ENCODE assay signal across 1 cellular context in the genomic region with DNA sequence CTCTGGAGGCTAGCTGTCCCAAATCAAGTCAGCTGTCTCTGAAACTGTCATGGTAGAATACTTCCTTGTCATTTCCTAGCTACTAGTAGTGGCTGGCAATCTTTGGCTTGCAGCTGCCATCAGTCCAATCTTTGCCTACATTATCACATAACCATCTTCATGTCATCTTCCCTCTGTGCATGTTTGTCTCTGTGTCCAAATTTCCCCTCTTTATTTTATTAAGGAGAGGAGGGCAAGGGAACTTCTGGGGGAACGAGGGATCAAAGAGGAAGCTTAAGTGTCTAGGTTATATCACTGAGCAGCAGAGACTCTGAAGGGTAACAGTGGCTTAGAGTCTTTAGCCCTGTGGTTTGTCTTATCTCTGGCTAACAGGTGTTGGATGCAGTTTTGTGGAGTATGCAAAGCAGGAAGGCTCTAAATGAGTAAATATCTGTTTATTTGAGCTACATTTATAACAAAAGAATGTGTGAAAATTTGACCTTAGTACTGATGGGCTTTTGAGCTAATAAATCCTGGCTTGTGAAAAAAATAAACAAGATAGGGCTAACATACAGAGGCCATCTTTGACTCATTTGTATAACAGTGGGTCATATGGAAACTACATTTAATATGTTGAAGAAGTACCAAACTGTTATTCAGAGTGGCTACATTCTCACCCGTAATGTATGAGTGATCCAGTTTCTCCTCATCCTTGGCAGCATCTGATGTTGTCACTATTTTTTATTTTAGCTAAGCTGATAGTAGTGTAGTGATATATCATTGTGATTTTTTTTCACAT.
TF ChIP-seq lines count a peak whose summit lies in the region.

No MANE protein-coding gene starts in this region.

TF ChIP-seq in K562, 482 proteins besides CTCF, POLR2A, EP300 and RAD21 (continued from another document and continues in another):
- TF ChIP-seq, protein P1, sequence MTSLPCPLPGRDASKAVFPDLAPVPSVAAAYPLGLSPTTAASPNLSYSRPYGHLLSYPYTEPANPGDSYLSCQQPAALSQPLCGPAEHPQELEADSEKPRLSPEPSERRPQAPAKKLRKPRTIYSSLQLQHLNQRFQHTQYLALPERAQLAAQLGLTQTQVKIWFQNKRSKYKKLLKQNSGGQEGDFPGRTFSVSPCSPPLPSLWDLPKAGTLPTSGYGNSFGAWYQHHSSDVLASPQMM (CRISPR knock-in tag; IDR thresholded peaks at IDR 0.05) = no peak
- TF ChIP-seq TBL1XR1 (IDR thresholded peaks at IDR 0.05; ENCODE audit: low read length in 2 of 2) = peak in 1 of 2 experiments; percentile 72; a peak in 1 of 4 replicates
- TF ChIP-seq HNRNPH1 (optimal IDR thresholded peaks at IDR 0.05; ENCODE audit: low read depth, low read length) = no peak
- TF ChIP-seq HEY1 (CRISPR knock-in tag; IDR thresholded peaks at IDR 0.05; ENCODE audit: borderline replicate concordance) = peak; percentile 8; the same call in 1 of the 2 replicates
- no peak for TF ChIP-seq HCFC1 (IDR thresholded peaks at IDR 0.05; ENCODE audit: low read depth, low read length)
- no peak for TF ChIP-seq SIX5 (IDR thresholded peaks at IDR 0.05; ENCODE audit: borderline replicate concordance in 1 of 2, insufficient read depth in 1 of 2, low read depth in 1 of 2, low read length in 2 of 2)
- no peak for TF ChIP-seq RBM14 (IDR thresholded peaks at IDR 0.05; ENCODE audit: borderline replicate concordance, insufficient read depth, low read depth, low read length)
- peak; percentile 72; the same call in 1 of the 2 replicates for TF ChIP-seq ZNF589 (CRISPR knock-in tag; IDR thresholded peaks at IDR 0.05; ENCODE audit: low read depth)
- no peak for TF ChIP-seq KLF1 (tag; IDR thresholded peaks at IDR 0.05)
- no peak for TF ChIP-seq KLF6 (CRISPR knock-in tag; IDR thresholded peaks at IDR 0.05; ENCODE audit: borderline replicate concordance)
- TF ChIP-seq RCOR1 (IDR thresholded peaks at IDR 0.05; ENCODE audit: borderline replicate concordance in 1 of 2, low read depth in 2 of 2, low read length in 2 of 2) = peak in 1 of 2 experiments; percentile 61; a peak in 3 of 4 replicates
- TF ChIP-seq ZNF239 (CRISPR knock-in tag; IDR thresholded peaks at IDR 0.05) = no peak
- peak; percentile 38 for TF ChIP-seq SMARCB1 (IDR thresholded peaks at IDR 0.05; ENCODE audit: insufficient read length, low read depth)
- no peak for TF ChIP-seq BRD4 (IDR thresholded peaks at IDR 0.05)
- TF ChIP-seq PCBP1 (IDR thresholded peaks at IDR 0.05; ENCODE audit: low read depth, low read length, poor library complexity, severe bottlenecking) = no peak
- TF ChIP-seq, protein P2, sequence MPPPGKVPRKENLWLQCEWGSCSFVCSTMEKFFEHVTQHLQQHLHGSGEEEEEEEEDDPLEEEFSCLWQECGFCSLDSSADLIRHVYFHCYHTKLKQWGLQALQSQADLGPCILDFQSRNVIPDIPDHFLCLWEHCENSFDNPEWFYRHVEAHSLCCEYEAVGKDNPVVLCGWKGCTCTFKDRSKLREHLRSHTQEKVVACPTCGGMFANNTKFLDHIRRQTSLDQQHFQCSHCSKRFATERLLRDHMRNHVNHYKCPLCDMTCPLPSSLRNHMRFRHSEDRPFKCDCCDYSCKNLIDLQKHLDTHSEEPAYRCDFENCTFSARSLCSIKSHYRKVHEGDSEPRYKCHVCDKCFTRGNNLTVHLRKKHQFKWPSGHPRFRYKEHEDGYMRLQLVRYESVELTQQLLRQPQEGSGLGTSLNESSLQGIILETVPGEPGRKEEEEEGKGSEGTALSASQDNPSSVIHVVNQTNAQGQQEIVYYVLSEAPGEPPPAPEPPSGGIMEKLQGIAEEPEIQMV (tag; conservative IDR thresholded peaks at IDR 0.05; ENCODE audit: low read depth) = no peak
- TF ChIP-seq MYBL2 (IDR thresholded peaks at IDR 0.05; ENCODE audit: low read depth) = no peak
- TF ChIP-seq MYBL2 (CRISPR knock-in tag; IDR thresholded peaks at IDR 0.05; ENCODE audit: borderline replicate concordance) = no peak
- no peak for TF ChIP-seq ZNF23 (CRISPR knock-in tag; IDR thresholded peaks at IDR 0.05)
- TF ChIP-seq POLR2AphosphoS5 (IDR thresholded peaks at IDR 0.05; ENCODE audit: control insufficient read depth, insufficient read depth, low read depth, low read length) = peak; percentile 93
- TF ChIP-seq CBFA2T3 (IDR thresholded peaks at IDR 0.05) = peak; percentile 97
- TF ChIP-seq PTTG1 (tag; IDR thresholded peaks at IDR 0.05; ENCODE audit: low read depth) = no peak
- TF ChIP-seq DMBX1 (CRISPR knock-in tag; IDR thresholded peaks at IDR 0.05; ENCODE audit: borderline replicate concordance) = peak; percentile 19; the same call in 1 of the 2 replicates
- no peak for TF ChIP-seq ZNF212 (CRISPR knock-in tag; IDR thresholded peaks at IDR 0.05)
- no peak for TF ChIP-seq KDM4B (IDR thresholded peaks at IDR 0.05; ENCODE audit: borderline replicate concordance in 2 of 2, low read depth in 1 of 2)
- peak in 1 of 2 experiments; percentile 64; a peak in 2 of 4 replicates for TF ChIP-seq HDAC1 (IDR thresholded peaks at IDR 0.05)
- TF ChIP-seq, protein P3, sequence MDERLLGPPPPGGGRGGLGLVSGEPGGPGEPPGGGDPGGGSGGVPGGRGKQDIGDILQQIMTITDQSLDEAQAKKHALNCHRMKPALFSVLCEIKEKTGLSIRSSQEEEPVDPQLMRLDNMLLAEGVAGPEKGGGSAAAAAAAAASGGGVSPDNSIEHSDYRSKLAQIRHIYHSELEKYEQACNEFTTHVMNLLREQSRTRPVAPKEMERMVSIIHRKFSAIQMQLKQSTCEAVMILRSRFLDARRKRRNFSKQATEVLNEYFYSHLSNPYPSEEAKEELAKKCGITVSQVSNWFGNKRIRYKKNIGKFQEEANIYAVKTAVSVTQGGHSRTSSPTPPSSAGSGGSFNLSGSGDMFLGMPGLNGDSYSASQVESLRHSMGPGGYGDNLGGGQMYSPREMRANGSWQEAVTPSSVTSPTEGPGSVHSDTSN (CRISPR knock-in tag; IDR thresholded peaks at IDR 0.05; ENCODE audit: low read depth) = no peak
- TF ChIP-seq, protein P3 (tag; conservative IDR thresholded peaks at IDR 0.05; ENCODE audit: low read depth) = no peak
- TF ChIP-seq ADNP (tag; IDR thresholded peaks at IDR 0.05) = peak; percentile 58
- TF ChIP-seq CXXC5 (CRISPR knock-in tag; IDR thresholded peaks at IDR 0.05) = peak; percentile 37; the same call in 1 of the 2 replicates
- TF ChIP-seq NRF1 (conservative IDR thresholded peaks at IDR 0.05 in 1 of 2, IDR thresholded peaks at IDR 0.05 in 1 of 2) = 0 out of 4 replicates have a peak, but pooled peaks of 1 of the 2 experiments have one; percentile 16
- TF ChIP-seq, protein P4, sequence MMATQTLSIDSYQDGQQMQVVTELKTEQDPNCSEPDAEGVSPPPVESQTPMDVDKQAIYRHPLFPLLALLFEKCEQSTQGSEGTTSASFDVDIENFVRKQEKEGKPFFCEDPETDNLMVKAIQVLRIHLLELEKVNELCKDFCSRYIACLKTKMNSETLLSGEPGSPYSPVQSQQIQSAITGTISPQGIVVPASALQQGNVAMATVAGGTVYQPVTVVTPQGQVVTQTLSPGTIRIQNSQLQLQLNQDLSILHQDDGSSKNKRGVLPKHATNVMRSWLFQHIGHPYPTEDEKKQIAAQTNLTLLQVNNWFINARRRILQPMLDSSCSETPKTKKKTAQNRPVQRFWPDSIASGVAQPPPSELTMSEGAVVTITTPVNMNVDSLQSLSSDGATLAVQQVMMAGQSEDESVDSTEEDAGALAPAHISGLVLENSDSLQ (IDR thresholded peaks at IDR 0.05) = peak; percentile 64
- no peak for TF ChIP-seq GMEB1 (CRISPR knock-in tag; IDR thresholded peaks at IDR 0.05)
- TF ChIP-seq PCBP2 (IDR thresholded peaks at IDR 0.05; ENCODE audit: low read depth, low read length, poor library complexity, severe bottlenecking) = no peak
- peak; percentile 22 for TF ChIP-seq RBBP5 (IDR thresholded peaks at IDR 0.05; ENCODE audit: borderline replicate concordance, insufficient read depth, low read length, poor library complexity, severe bottlenecking)
- peak; percentile 97 for TF ChIP-seq TCF3 (CRISPR knock-in tag; IDR thresholded peaks at IDR 0.05)
- TF ChIP-seq JUND (IDR thresholded peaks at IDR 0.05; ENCODE audit: borderline replicate concordance, low read depth, low read length) = peak; percentile 38; the same call in 1 of the 2 replicates
- peak; percentile 13; the same call in 2 of the 3 replicates for TF ChIP-seq JUND (tag; IDR thresholded peaks at IDR 0.05; ENCODE audit: borderline replicate concordance, low read depth, low read length)
- no peak for TF ChIP-seq RBM34 (IDR thresholded peaks at IDR 0.05; ENCODE audit: borderline replicate concordance, insufficient read depth, low read length)
- TF ChIP-seq SMC3 (conservative IDR thresholded peaks at IDR 0.05; ENCODE audit: insufficient read depth, low read depth, low read length) = no peak
- peak; percentile 97 for TF ChIP-seq TAL1 (IDR thresholded peaks at IDR 0.05)
- TF ChIP-seq ZNF140 (CRISPR knock-in tag; IDR thresholded peaks at IDR 0.05) = no peak
- no peak for TF ChIP-seq PURB (CRISPR knock-in tag; IDR thresholded peaks at IDR 0.05; ENCODE audit: low read depth)
- peak; percentile 66 for TF ChIP-seq FOSL1 (tag; conservative IDR thresholded peaks at IDR 0.05)
- TF ChIP-seq STAT5A (IDR thresholded peaks at IDR 0.05; ENCODE audit: borderline replicate concordance, low read length) = peak; percentile 92
- TF ChIP-seq, protein P5, sequence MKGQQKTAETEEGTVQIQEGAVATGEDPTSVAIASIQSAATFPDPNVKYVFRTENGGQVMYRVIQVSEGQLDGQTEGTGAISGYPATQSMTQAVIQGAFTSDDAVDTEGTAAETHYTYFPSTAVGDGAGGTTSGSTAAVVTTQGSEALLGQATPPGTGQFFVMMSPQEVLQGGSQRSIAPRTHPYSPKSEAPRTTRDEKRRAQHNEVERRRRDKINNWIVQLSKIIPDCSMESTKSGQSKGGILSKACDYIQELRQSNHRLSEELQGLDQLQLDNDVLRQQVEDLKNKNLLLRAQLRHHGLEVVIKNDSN (CRISPR knock-in tag; IDR thresholded peaks at IDR 0.05) = no peak
- TF ChIP-seq POLR3G (IDR thresholded peaks at IDR 0.05; ENCODE audit: extremely low read depth, insufficient read length, insufficient replicate concordance) = no peak
- no peak for TF ChIP-seq ZNF77 (CRISPR knock-in tag; IDR thresholded peaks at IDR 0.05)
- no peak for TF ChIP-seq ZC3H11A (IDR thresholded peaks at IDR 0.05; ENCODE audit: low read depth, low read length)
- no peak for TF ChIP-seq NR2F6 (CRISPR knock-in tag; IDR thresholded peaks at IDR 0.05)
- TF ChIP-seq ZFPM2 (CRISPR knock-in tag; IDR thresholded peaks at IDR 0.05) = no peak
- TF ChIP-seq HDAC3 (IDR thresholded peaks at IDR 0.05; ENCODE audit: borderline replicate concordance, partially characterized antibody) = peak; percentile 83
- TF ChIP-seq ZSCAN32 (CRISPR knock-in tag; IDR thresholded peaks at IDR 0.05) = no peak
- no peak for TF ChIP-seq ZNF253 (CRISPR knock-in tag; conservative IDR thresholded peaks at IDR 0.05)
